ENCODE assay signal across 8 cellular contexts in the genomic region with DNA sequence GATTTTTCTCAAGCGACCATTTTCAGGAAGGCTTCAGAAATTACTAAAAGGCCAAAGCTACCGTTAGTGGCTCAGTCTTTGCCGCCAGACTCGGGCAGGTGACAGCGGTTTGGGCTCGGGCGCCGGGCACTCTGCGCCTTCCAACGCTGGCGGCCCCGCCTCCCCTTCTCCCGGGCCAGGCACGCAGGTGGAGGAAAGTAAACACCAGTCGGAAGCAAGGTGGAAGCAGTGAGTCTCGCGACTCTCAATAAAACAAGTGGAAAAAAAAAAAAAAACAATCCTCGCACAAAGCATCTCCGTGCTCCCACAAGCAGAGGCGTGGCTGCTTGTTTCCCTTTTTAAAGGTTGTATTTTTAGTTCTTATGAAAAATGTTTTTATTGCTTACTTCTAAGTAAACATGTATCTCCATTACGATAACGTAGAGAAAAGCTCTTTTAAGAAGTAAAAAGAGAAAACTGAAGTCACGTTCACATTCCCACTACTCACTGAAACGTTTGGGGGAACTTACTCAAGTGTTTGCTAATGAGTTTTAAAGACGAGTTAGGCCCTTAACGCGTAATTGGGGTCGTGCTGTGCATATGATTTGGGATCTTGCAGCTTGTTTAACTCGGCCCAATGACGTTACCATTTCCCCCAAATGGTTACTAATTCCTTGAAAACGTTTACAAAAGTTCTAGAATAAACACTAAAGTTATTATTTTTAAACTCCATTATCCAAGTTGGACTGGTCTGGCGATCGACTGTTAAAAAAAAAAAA. TPM values are rescaled to one million over a fixed set of nuclear protein-coding genes. Genes with fewer than 3 reads are reported as not detected.
A peak's percentile ranks its signal among the peaks of the same experiment; 100 is the strongest.
DNase-seq lines count a peak whose midpoint lies in the region; ATAC-seq and TF ChIP-seq lines count a peak whose summit lies in the region.

No MANE protein-coding gene starts in this region.

- peaks cover 60% of the 10 kb centered on the region for H3K4me1 Mint-ChIP-seq in WTC11
- peaks cover 0 to 3% of the 10 kb centered on the region in 2 donors for H3K4me1 Mint-ChIP-seq in effector memory CD8-positive, alpha-beta T cell (ENCODE audit: low read depth in 2 of 2)

- POLR2A ChIA-PET in WTC11 (lab: Charles Lee): interaction anchor here (0.7 to 1.4 kb wide), 10 partner anchors 10 to 684 kb away, joined by 3 to 5 read pairs (median 4); no protein-coding TSS in a partner anchor

- no peak overlapping the region for H3K27ac ChIP-seq in mesodermal cell (ENCODE audit: low read depth, low read length, severe bottlenecking)
- H3K27ac ChIP-seq in suprapubic skin: peak overlapping the region; percentile 84
- H3K27ac ChIP-seq in adrenal gland: no peak overlapping the region

- no peaks in the 10 kb centered on the region for H3K9me3 Mint-ChIP-seq in WTC11
- no peaks in the 10 kb centered on the region for H3K9me3 Mint-ChIP-seq in effector memory CD8-positive, alpha-beta T cell

- no peaks in the 10 kb centered on the region for H3K27me3 ChIP-seq in suprapubic skin
- peaks cover 17% of the 10 kb centered on the region for H3K27me3 ChIP-seq in adrenal gland

- intact Hi-C loops in adrenal gland (cut with DNase I): no loop called here

- TF ChIP-seq POLR2A in suprapubic skin (IDR thresholded peaks at IDR 0.05) (no peak), adrenal gland (IDR thresholded peaks at IDR 0.05) (no peak)

- DNase-seq in GF-D8 (lab: John Stamatoyannopoulos, UW) (peak; percentile 54), NCI-H1048 (lab: John Stamatoyannopoulos, UW) (peak; percentile 58), WTC11 (ENCODE audit: low spot score) (peak; percentile 79), suprapubic skin (ENCODE audit: low spot score in 2 of 2) (no peak), GOT3 (lab: John Stamatoyannopoulos, UW) (no peak), adrenal gland (no peak)
- DNase-seq in effector memory CD8-positive, alpha-beta T cell: no peak

- H3K9me3 ChIP-seq in mesodermal cell (ENCODE audit: control insufficient read depth, low read length): no peaks in the 10 kb centered on the region
- no peaks in the 10 kb centered on the region for H3K9me3 ChIP-seq in suprapubic skin
- no peaks in the 10 kb centered on the region for H3K9me3 ChIP-seq in adrenal gland (replicated peaks in 1 of 3)

- peak overlapping the region; percentile 75 for H3K27ac Mint-ChIP-seq in WTC11
- H3K27ac Mint-ChIP-seq in effector memory CD8-positive, alpha-beta T cell: no peak overlapping the region

- peak; percentile 40 for ATAC-seq in WTC11
- ATAC-seq in effector memory CD8-positive, alpha-beta T cell (replicated peaks): no peak

- no peak for TF ChIP-seq CTCF in WTC11 (IDR thresholded peaks at IDR 0.05)
- TF ChIP-seq CTCF in suprapubic skin (IDR thresholded peaks at IDR 0.05): no peak
- TF ChIP-seq CTCF in adrenal gland (IDR thresholded peaks at IDR 0.05): no peak

- H3K4me1 ChIP-seq in mesodermal cell (ENCODE audit: control insufficient read depth, insufficient read depth, low read length, poor library complexity, severe bottlenecking) (peaks cover 47% of the 10 kb centered on the region), suprapubic skin (peaks cover 37% of the 10 kb centered on the region), adrenal gland (replicated peaks in 1 of 2) (peaks cover 0 to 17% of the 10 kb centered on the region in 2 donors)

- CTCF ChIA-PET in WTC11 (lab: Charles Lee): interaction anchor here (0.5 to 2.2 kb wide), 7 partner anchors 9 to 691 kb away, joined by 3 to 16 read pairs (median 3); no protein-coding TSS in a partner anchor

- no peaks in the 10 kb centered on the region for H3K36me3 ChIP-seq in mesodermal cell (ENCODE audit: control insufficient read depth, insufficient read depth, low read length)
- no peaks in the 10 kb centered on the region for H3K36me3 ChIP-seq in suprapubic skin
- no peaks in the 10 kb centered on the region for H3K36me3 ChIP-seq in adrenal gland (replicated peaks in 1 of 2)

- TF ChIP-seq EP300 in suprapubic skin (IDR thresholded peaks at IDR 0.05): no peak

- peak overlapping the region; percentile 46 for H3K4me3 ChIP-seq in mesodermal cell (ENCODE audit: extremely low read depth, insufficient read depth, low read length, poor library complexity, severe bottlenecking)
- H3K4me3 ChIP-seq in suprapubic skin: peak overlapping the region; percentile 70
- H3K4me3 ChIP-seq in adrenal gland: peak overlapping the region in 1 of 4 donors; percentile 48

- H3K36me3 Mint-ChIP-seq in WTC11: no peaks in the 10 kb centered on the region
- peaks cover 3% of the 10 kb centered on the region for H3K36me3 Mint-ChIP-seq in effector memory CD8-positive, alpha-beta T cell (ENCODE audit: insufficient read depth)

- H3K27me3 Mint-ChIP-seq in WTC11 (ENCODE audit: low read depth): no peaks in the 10 kb centered on the region
- peaks cover 19 to 21% of the 10 kb centered on the region in 2 donors for H3K27me3 Mint-ChIP-seq in effector memory CD8-positive, alpha-beta T cell

- WGBS in mesodermal cell (ENCODE audit: insufficient coverage in 2 of 2), 2 experiments: 1 to 2% methylated on average over 10 to 21 of the region's 33 CpGs
- WGBS in suprapubic skin: 2% methylated on average over 33 of the region's 33 CpGs
- WGBS in adrenal gland, 4 donors: 2 to 3% (median 2%) methylated on average over 33 of the region's 33 CpGs

- peak overlapping the region; percentile 84 for H3K4me3 Mint-ChIP-seq in WTC11
- H3K4me3 Mint-ChIP-seq in effector memory CD8-positive, alpha-beta T cell: peak overlapping the region; percentile 64 to 72

TF ChIP-seq in WTC11, 78 proteins besides CTCF, POLR2A, EP300 and RAD21 (continues in another document):
- TF ChIP-seq, protein P1, sequence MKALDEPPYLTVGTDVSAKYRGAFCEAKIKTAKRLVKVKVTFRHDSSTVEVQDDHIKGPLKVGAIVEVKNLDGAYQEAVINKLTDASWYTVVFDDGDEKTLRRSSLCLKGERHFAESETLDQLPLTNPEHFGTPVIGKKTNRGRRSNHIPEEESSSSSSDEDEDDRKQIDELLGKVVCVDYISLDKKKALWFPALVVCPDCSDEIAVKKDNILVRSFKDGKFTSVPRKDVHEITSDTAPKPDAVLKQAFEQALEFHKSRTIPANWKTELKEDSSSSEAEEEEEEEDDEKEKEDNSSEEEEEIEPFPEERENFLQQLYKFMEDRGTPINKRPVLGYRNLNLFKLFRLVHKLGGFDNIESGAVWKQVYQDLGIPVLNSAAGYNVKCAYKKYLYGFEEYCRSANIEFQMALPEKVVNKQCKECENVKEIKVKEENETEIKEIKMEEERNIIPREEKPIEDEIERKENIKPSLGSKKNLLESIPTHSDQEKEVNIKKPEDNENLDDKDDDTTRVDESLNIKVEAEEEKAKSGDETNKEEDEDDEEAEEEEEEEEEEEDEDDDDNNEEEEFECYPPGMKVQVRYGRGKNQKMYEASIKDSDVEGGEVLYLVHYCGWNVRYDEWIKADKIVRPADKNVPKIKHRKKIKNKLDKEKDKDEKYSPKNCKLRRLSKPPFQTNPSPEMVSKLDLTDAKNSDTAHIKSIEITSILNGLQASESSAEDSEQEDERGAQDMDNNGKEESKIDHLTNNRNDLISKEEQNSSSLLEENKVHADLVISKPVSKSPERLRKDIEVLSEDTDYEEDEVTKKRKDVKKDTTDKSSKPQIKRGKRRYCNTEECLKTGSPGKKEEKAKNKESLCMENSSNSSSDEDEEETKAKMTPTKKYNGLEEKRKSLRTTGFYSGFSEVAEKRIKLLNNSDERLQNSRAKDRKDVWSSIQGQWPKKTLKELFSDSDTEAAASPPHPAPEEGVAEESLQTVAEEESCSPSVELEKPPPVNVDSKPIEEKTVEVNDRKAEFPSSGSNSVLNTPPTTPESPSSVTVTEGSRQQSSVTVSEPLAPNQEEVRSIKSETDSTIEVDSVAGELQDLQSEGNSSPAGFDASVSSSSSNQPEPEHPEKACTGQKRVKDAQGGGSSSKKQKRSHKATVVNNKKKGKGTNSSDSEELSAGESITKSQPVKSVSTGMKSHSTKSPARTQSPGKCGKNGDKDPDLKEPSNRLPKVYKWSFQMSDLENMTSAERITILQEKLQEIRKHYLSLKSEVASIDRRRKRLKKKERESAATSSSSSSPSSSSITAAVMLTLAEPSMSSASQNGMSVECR (CRISPR knock-in tag; IDR thresholded peaks at IDR 0.05; ENCODE audit: borderline replicate concordance): no peak
- TF ChIP-seq, protein P2, sequence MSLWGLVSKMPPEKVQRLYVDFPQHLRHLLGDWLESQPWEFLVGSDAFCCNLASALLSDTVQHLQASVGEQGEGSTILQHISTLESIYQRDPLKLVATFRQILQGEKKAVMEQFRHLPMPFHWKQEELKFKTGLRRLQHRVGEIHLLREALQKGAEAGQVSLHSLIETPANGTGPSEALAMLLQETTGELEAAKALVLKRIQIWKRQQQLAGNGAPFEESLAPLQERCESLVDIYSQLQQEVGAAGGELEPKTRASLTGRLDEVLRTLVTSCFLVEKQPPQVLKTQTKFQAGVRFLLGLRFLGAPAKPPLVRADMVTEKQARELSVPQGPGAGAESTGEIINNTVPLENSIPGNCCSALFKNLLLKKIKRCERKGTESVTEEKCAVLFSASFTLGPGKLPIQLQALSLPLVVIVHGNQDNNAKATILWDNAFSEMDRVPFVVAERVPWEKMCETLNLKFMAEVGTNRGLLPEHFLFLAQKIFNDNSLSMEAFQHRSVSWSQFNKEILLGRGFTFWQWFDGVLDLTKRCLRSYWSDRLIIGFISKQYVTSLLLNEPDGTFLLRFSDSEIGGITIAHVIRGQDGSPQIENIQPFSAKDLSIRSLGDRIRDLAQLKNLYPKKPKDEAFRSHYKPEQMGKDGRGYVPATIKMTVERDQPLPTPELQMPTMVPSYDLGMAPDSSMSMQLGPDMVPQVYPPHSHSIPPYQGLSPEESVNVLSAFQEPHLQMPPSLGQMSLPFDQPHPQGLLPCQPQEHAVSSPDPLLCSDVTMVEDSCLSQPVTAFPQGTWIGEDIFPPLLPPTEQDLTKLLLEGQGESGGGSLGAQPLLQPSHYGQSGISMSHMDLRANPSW (CRISPR knock-in tag; conservative IDR thresholded peaks at IDR 0.05; ENCODE audit: low read depth): no peak
- TF ChIP-seq, protein P3, sequence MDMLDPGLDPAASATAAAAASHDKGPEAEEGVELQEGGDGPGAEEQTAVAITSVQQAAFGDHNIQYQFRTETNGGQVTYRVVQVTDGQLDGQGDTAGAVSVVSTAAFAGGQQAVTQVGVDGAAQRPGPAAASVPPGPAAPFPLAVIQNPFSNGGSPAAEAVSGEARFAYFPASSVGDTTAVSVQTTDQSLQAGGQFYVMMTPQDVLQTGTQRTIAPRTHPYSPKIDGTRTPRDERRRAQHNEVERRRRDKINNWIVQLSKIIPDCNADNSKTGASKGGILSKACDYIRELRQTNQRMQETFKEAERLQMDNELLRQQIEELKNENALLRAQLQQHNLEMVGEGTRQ (CRISPR knock-in tag; IDR thresholded peaks at IDR 0.05): peak; percentile 19; the same call in 1 of the 2 replicates
- peak; percentile 92 for TF ChIP-seq FOXK1 (CRISPR knock-in tag; IDR thresholded peaks at IDR 0.05)
- TF ChIP-seq ZNF423 (CRISPR knock-in tag; IDR thresholded peaks at IDR 0.05): no peak

RNA-seq across cellular contexts. Expression of a gene that starts 0.9 kb away (rescaled TPM):
- total RNA-seq in WTC11 (2021): 132 to 161 TPM (median 135 TPM) in 3 replicates
- polyA plus RNA-seq in mesodermal cell (2013, experiment 1 of 2): 11.1 TPM
- 11.1 TPM for polyA plus RNA-seq in mesodermal cell (2013, experiment 2 of 2)
- total RNA-seq in suprapubic skin: 100 to 1,000 TPM in 1 of 4 donors, 10 to 100 TPM in 3; 26.2 to 138 (median 44.0) TPM
- 1 to 10 TPM in 7 of 8 donors, under 1 TPM in 1; 0.88 to 4.7 (median 2.3) TPM for total RNA-seq in adrenal gland
- 1 to 10 TPM; 1.1 to 2.0 (median 1.3) TPM for polyA plus RNA-seq in adrenal gland

Comparison
In these comparisons a context has a peak if more than half of its experiments do, and no peak if none do; other contexts are left out.
1. DNase-seq: peak in GF-D8 (single experiment), NCI-H1048 (single experiment) and WTC11 (single experiment); none in effector memory CD8-positive, alpha-beta T cell (0 of 3), suprapubic skin (0 of 2), GOT3 (single experiment) and adrenal gland (0 of 7).
2. RNA of a gene that starts 0.9 kb away (total RNA-seq): 132 to 161 TPM in WTC11 and 26.2 to 138 TPM in suprapubic skin; 0.88 to 4.7 TPM in adrenal gland; every median in the first group is over 4 times any median in the second.